ENCODE assay signal across 8 cellular contexts in genomic region chr1:23343246-23344110, GRCh38. TPM values are rescaled to one million over a fixed set of nuclear protein-coding genes. Genes with fewer than 3 reads are reported as not detected.
DNase-seq lines count a peak whose midpoint lies in the region; ATAC-seq and TF ChIP-seq lines count a peak whose summit lies in the region.

No MANE protein-coding gene starts in this region.

- WGBS in mesodermal cell (ENCODE audit: insufficient coverage in 2 of 2), 2 experiments, result 0% methylated on average over 33 to 43 of the region's 65 CpGs

- H3K4me1 ChIP-seq in DOHH2 (ENCODE audit: control insufficient read depth, low read length), result peaks cover 40% of the 10 kb centered on the region
- peaks cover 39% of the 10 kb centered on the region for H3K4me1 ChIP-seq in Loucy (ENCODE audit: insufficient read depth, low read length, poor library complexity, severe bottlenecking)
- H3K4me1 ChIP-seq in mesodermal cell (ENCODE audit: control insufficient read depth, insufficient read depth, low read length, poor library complexity, severe bottlenecking), result peaks cover 11% of the 10 kb centered on the region

- H4K20me1 ChIP-seq in DOHH2 (ENCODE audit: control insufficient read depth, insufficient read depth, low read depth, low read length), result peaks cover 42% of the 10 kb centered on the region
- H4K20me1 ChIP-seq in Loucy (ENCODE audit: insufficient read depth, low read length, poor library complexity, severe bottlenecking), result peaks cover 53% of the 10 kb centered on the region

- ATAC-seq in GM21619 (IDR thresholded peaks at IDR 0.05; ENCODE audit: unreplicated experiment), result peak; percentile 14

- peak overlapping the region; percentile 98 for H3K27ac Mint-ChIP-seq in activated CD4-positive, alpha-beta T cell treated with anti-CD3 and anti-CD28 coated beads, Interleukin-2, amount 10 ng/mL, durations not matched to agents 7 days and 5 days

- H3K4me3 ChIP-seq in DOHH2 (ENCODE audit: low read length), result peak overlapping the region; percentile 98
- H3K4me3 ChIP-seq in Loucy (ENCODE audit: low read length, poor library complexity, severe bottlenecking), result peak overlapping the region; percentile 80
- peak overlapping the region; percentile 88 for H3K4me3 ChIP-seq in mesodermal cell (ENCODE audit: extremely low read depth, insufficient read depth, low read length, poor library complexity, severe bottlenecking)

- TF ChIP-seq CTCF in DOHH2 (IDR thresholded peaks at IDR 0.05; ENCODE audit: low read depth, low read length, poor library complexity, severe bottlenecking) (no peak), Loucy (conservative IDR thresholded peaks at IDR 0.05; ENCODE audit: low read length) (no peak)

- H3K9me2 ChIP-seq in DOHH2 (replicated peaks; ENCODE audit: control insufficient read depth, low read length), result no peaks in the 10 kb centered on the region
- no peaks in the 10 kb centered on the region for H3K9me2 ChIP-seq in Loucy (replicated peaks; ENCODE audit: low read depth, low read length)

- peaks cover 26% of the 10 kb centered on the region for H3K36me3 Mint-ChIP-seq in activated CD4-positive, alpha-beta T cell treated with anti-CD3 and anti-CD28 coated beads, Interleukin-2, amount 10 ng/mL, durations not matched to agents 7 days and 5 days (ENCODE audit: low read depth)

- POLR2A ChIA-PET in activated CD4-positive, alpha-beta T cell treated with anti-CD3 and anti-CD28 coated beads, Interleukin-2, amount 10 ng/mL, durations not matched to agents 7 days and 5 days (lab: Charles Lee), result interaction anchor here (0.5 to 1.5 kb wide), 5 partner anchors 10 to 612 kb away, joined by 3 to 17 read pairs (median 4); no protein-coding TSS in a partner anchor

- H3K27me3 ChIP-seq in DOHH2 (ENCODE audit: control insufficient read depth, low read length) (no peaks in the 10 kb centered on the region), Loucy (ENCODE audit: insufficient read depth, low read length, poor library complexity, severe bottlenecking) (peaks cover 8% of the 10 kb centered on the region)

- no peaks in the 10 kb centered on the region for H3K9me3 Mint-ChIP-seq in activated CD4-positive, alpha-beta T cell treated with anti-CD3 and anti-CD28 coated beads, Interleukin-2, amount 10 ng/mL, durations not matched to agents 7 days and 5 days

- H3K9me3 ChIP-seq in DOHH2 (ENCODE audit: control insufficient read depth, insufficient read depth, low read length), result no peaks in the 10 kb centered on the region
- no peaks in the 10 kb centered on the region for H3K9me3 ChIP-seq in Loucy (ENCODE audit: insufficient read depth, low read depth, low read length)
- peaks cover 5% of the 10 kb centered on the region for H3K9me3 ChIP-seq in mesodermal cell (ENCODE audit: control insufficient read depth, low read length)

- peak overlapping the region; percentile 68 for H3K27ac ChIP-seq in DOHH2 (ENCODE audit: low read depth, low read length)
- H3K27ac ChIP-seq in mesodermal cell (ENCODE audit: low read depth, low read length, severe bottlenecking), result peak overlapping the region; percentile 99

- no peaks in the 10 kb centered on the region for H3K27me3 Mint-ChIP-seq in activated CD4-positive, alpha-beta T cell treated with anti-CD3 and anti-CD28 coated beads, Interleukin-2, amount 10 ng/mL, durations not matched to agents 7 days and 5 days

- peak; percentile 48 for DNase-seq in activated CD4-positive, alpha-beta T cell treated with anti-CD3 and anti-CD28 coated beads, Interleukin-2, amount 10 ng/mL, durations not matched to agents 7 days and 5 days
- DNase-seq in effector CD4-positive, alpha-beta T cell, result peak; percentile 9
- peak; percentile 72 for DNase-seq in stimulated activated CD8-positive, alpha-beta memory T cell treated with anti-CD3 and anti-CD28 coated beads, Interleukin-4, amount 100 ng/mL, for 48 hours
- DNase-seq in HuH-7.5 (ENCODE audit: low spot score), result no peak

- H3K36me3 ChIP-seq in DOHH2 (ENCODE audit: control insufficient read depth, low read length), result peaks cover 56% of the 10 kb centered on the region
- H3K36me3 ChIP-seq in Loucy (ENCODE audit: insufficient read depth, low read length), result no peaks in the 10 kb centered on the region
- peaks cover 22% of the 10 kb centered on the region for H3K36me3 ChIP-seq in mesodermal cell (ENCODE audit: control insufficient read depth, insufficient read depth, low read length)

- H3K4me3 Mint-ChIP-seq in activated CD4-positive, alpha-beta T cell treated with anti-CD3 and anti-CD28 coated beads, Interleukin-2, amount 10 ng/mL, durations not matched to agents 7 days and 5 days, result peak overlapping the region; percentile 80

- H2AFZ ChIP-seq in Loucy (ENCODE audit: low read length), result no peak overlapping the region; the same call in 1 of the 2 replicates

- H3K4me1 Mint-ChIP-seq in activated CD4-positive, alpha-beta T cell treated with anti-CD3 and anti-CD28 coated beads, Interleukin-2, amount 10 ng/mL, durations not matched to agents 7 days and 5 days, result peaks cover 49% of the 10 kb centered on the region

- H3K79me2 ChIP-seq in DOHH2 (ENCODE audit: control insufficient read depth, low read length) (peaks cover 62% of the 10 kb centered on the region), Loucy (ENCODE audit: insufficient read depth, low read length) (peaks cover 56% of the 10 kb centered on the region)

- peaks cover 10% of the 10 kb centered on the region; the same call in 1 of the 2 replicates for H3F3A ChIP-seq in DOHH2 (ENCODE audit: control insufficient read depth, insufficient read depth)
- no peaks in the 10 kb centered on the region for H3F3A ChIP-seq in Loucy (ENCODE audit: low read depth)

- CTCF ChIA-PET in activated CD4-positive, alpha-beta T cell treated with anti-CD3 and anti-CD28 coated beads, Interleukin-2, amount 10 ng/mL, durations not matched to agents 7 days and 5 days (lab: Charles Lee), result interaction anchor here (0.6 to 1.2 kb wide), 7 partner anchors 19 to 380 kb away, joined by 3 to 6 read pairs (median 3); no protein-coding TSS in a partner anchor

- H3K4me2 ChIP-seq in DOHH2 (ENCODE audit: low read length) (peak overlapping the region; percentile 88), Loucy (ENCODE audit: low read depth, low read length, poor library complexity, severe bottlenecking) (peak overlapping the region; percentile 85)

- peak overlapping the region; percentile 92 for H3K9ac ChIP-seq in Loucy (ENCODE audit: low read depth, low read length, poor library complexity, severe bottlenecking)

RNA-seq across cellular contexts. Expression of gene HNRNPR, which starts 0.6 kb away (rescaled TPM):
- 100 to 1,000 TPM; 216 to 221 TPM for total RNA-seq in activated CD4-positive, alpha-beta T cell treated with anti-CD3 and anti-CD28 coated beads, Interleukin-2, amount 10 ng/mL, durations not matched to agents 7 days and 5 days
- 129 TPM for polyA plus RNA-seq in mesodermal cell (2013, experiment 1 of 2)
- polyA plus RNA-seq in mesodermal cell (2013, experiment 2 of 2), result 145 TPM

RNA-seq across cellular contexts. Expression of gene ZNF436, which starts 26.2 kb away (rescaled TPM):
- 1 to 10 TPM; 6.7 to 8.1 TPM for total RNA-seq in activated CD4-positive, alpha-beta T cell treated with anti-CD3 and anti-CD28 coated beads, Interleukin-2, amount 10 ng/mL, durations not matched to agents 7 days and 5 days
- polyA plus RNA-seq in mesodermal cell (2013, experiment 1 of 2), result 8.3 TPM
- polyA plus RNA-seq in mesodermal cell (2013, experiment 2 of 2), result 7.2 TPM
